10 cellular contexts compared by ENCODE assay signal in genomic region chr4:17807446-17807845, GRCh38. TPM values are rescaled to one million over a fixed set of nuclear protein-coding genes. Genes with fewer than 3 reads are reported as not detected.
DNase-seq lines count a peak whose midpoint lies in the region; ATAC-seq, FAIRE-seq and TF ChIP-seq lines count a peak whose summit lies in the region.
"Had no signal": no experiment of that assay in that cellular context is flagged by ENCODE, and none has a peak within 500 bp of the region (broad histone marks: within the 10 kb centered on the region; RNA-seq: fewer than 3 reads in every experiment).

No MANE protein-coding gene starts in this region.

- H3K4me1 Mint-ChIP-seq in MCF 10A (ENCODE audit: insufficient read depth, unreplicated experiment): peaks cover 38% of the 10 kb centered on the region

- H3K79me1 ChIP-seq in neuronal stem cell (ENCODE audit: low read depth, low read length): peaks cover 4% of the 10 kb centered on the region

- H3K9me3 ChIP-seq in muscle layer of duodenum (ENCODE audit: control insufficient read depth in 1 of 2, low read length in 2 of 2) (no peaks in the 10 kb centered on the region), neuronal stem cell (replicated peaks in 1 of 2; ENCODE audit: control insufficient read depth in 2 of 2, insufficient read depth in 1 of 2, low read depth in 1 of 2, low read length in 2 of 2) (no peaks in the 10 kb centered on the region)

- peak overlapping the region; percentile 89 for H3K4me3 Mint-ChIP-seq in MCF 10A (ENCODE audit: unreplicated experiment)

- no peak overlapping the region for H2BK12ac ChIP-seq in neuronal stem cell (ENCODE audit: low read length)

- H2BK15ac ChIP-seq in neuronal stem cell (ENCODE audit: low read length): no peak overlapping the region

- no peak for FAIRE-seq in GM12891 (lab: Jason Lieb, UNC)

- no peak overlapping the region for H2BK120ac ChIP-seq in neuronal stem cell (ENCODE audit: low read depth, low read length)

- WGBS in neuronal stem cell (ENCODE audit: extremely low coverage in 2 of 2, insufficient read length in 2 of 2, insufficient replicate concordance in 1 of 2), 2 donors: no CpG with 5 or more reads among the region's 6 CpGs

- no peak for ATAC-seq in HG03196 (IDR thresholded peaks at IDR 0.05; ENCODE audit: unreplicated experiment)

- peaks cover 18 to 36% of the 10 kb centered on the region in 2 donors for H3K4me1 ChIP-seq in muscle layer of duodenum (ENCODE audit: control insufficient read depth in 1 of 2, insufficient read depth in 2 of 2, low read length in 2 of 2)
- H3K4me1 ChIP-seq in neuronal stem cell (ENCODE audit: control insufficient read depth in 2 of 2, insufficient read depth in 1 of 2, low read depth in 1 of 2, low read length in 2 of 2): peaks cover 0 to 11% of the 10 kb centered on the region in 2 donors

- no peaks in the 10 kb centered on the region for H3K27me3 Mint-ChIP-seq in MCF 10A (ENCODE audit: insufficient read depth, unreplicated experiment)
- H3K27me3 Mint-ChIP-seq: activated B cell treated with CpG ODN at 0.5 μM for 24 hours had no signal

- no peak overlapping the region for H3K4ac ChIP-seq in neuronal stem cell (ENCODE audit: low read length)

- TF ChIP-seq CTCF in HFF-Myc (IDR thresholded peaks at IDR 0.05; ENCODE audit: low read depth, low read length, missing control alignments): no peak
- TF ChIP-seq CTCF in MCF 10A (IDR thresholded peaks at IDR 0.05; ENCODE audit: unreplicated experiment): no peak

- no peak overlapping the region for H2AFZ ChIP-seq in neuronal stem cell (ENCODE audit: low read length)

- H3K27me3 ChIP-seq in muscle layer of duodenum (ENCODE audit: low read depth, low read length) (no peaks in the 10 kb centered on the region), neuronal stem cell (ENCODE audit: control insufficient read depth in 3 of 3, insufficient read depth in 3 of 3, low read depth in 1 of 3, low read length in 3 of 3) (no peaks in the 10 kb centered on the region)

- POLR2A ChIA-PET in MCF 10A (lab: Yijun Ruan, JAX): interaction anchor here (0.5 to 8.0 kb wide), 11 partner anchors 10 to 296 kb away, joined by 3 to 59 read pairs (median 4); partner anchors contain the start of genes LAP3, MED28 and QDPR

- H3K4me2 ChIP-seq in neuronal stem cell (ENCODE audit: insufficient read depth, low read length, poor library complexity, severe bottlenecking): no peak overlapping the region

- H3K36me3 ChIP-seq in muscle layer of duodenum (ENCODE audit: control insufficient read depth in 1 of 2, insufficient read depth in 2 of 2, low read length in 2 of 2) (peaks cover 16 to 28% of the 10 kb centered on the region in 2 donors), neuronal stem cell (replicated peaks in 1 of 2; ENCODE audit: control insufficient read depth in 2 of 2, insufficient read depth in 2 of 2, low read length in 2 of 2) (peaks cover 13 to 73% of the 10 kb centered on the region in 2 donors)

- intact Hi-C loops in MCF 10A (cut with micrococcal nuclease): loop anchor here (1.0 to 5.0 kb wide), 2 partner anchors 170 to 258 kb away; no protein-coding TSS in a partner anchor

- no peak overlapping the region for H3K23ac ChIP-seq in neuronal stem cell (ENCODE audit: low read depth, low read length, poor library complexity)

- H3K4me3 ChIP-seq in HFF-Myc (replicated peaks; ENCODE audit: low read depth, low read length) (peak overlapping the region; percentile 58), muscle layer of duodenum (ENCODE audit: low read depth in 1 of 2, low read length in 2 of 2) (peak overlapping the region; percentile 35 to 96), neuronal stem cell (ENCODE audit: low read length in 2 of 2) (no peak overlapping the region)

- H3K9me3 Mint-ChIP-seq in MCF 10A (ENCODE audit: unreplicated experiment): no peaks in the 10 kb centered on the region
- H3K9me3 Mint-ChIP-seq: activated B cell treated with CpG ODN at 0.5 μM for 24 hours had no signal

- peak overlapping the region; percentile 98 for H3K27ac Mint-ChIP-seq in MCF 10A (ENCODE audit: low read depth, unreplicated experiment)
- H3K27ac Mint-ChIP-seq: activated B cell treated with CpG ODN at 0.5 μM for 24 hours had no signal

- H3K9ac ChIP-seq in neuronal stem cell (ENCODE audit: low read depth, low read length, poor library complexity): no peak overlapping the region

- BruUV-seq in MCF 10A (replicated peaks; lab: Mats Ljungman, UMichigan): no TSS peak

- H3K14ac ChIP-seq in neuronal stem cell (ENCODE audit: low read length): no peak overlapping the region

- CTCF ChIA-PET in MCF 10A (lab: Yijun Ruan, JAX): interaction anchor here (0.7 to 6.1 kb wide), 9 partner anchors 9 to 810 kb away, joined by 3 to 50 read pairs (median 3); no protein-coding TSS in a partner anchor

- no peak for TF ChIP-seq POLR2A in GM12891 (IDR thresholded peaks at IDR 0.05; ENCODE audit: low read depth, low read length)

- H2AK5ac ChIP-seq in neuronal stem cell (ENCODE audit: low read depth, low read length): no peak overlapping the region

- H2BK5ac ChIP-seq in neuronal stem cell (ENCODE audit: low read length): no peak overlapping the region

- no peak overlapping the region for H4K91ac ChIP-seq in neuronal stem cell (ENCODE audit: low read depth, low read length, poor library complexity)

- H3K27ac ChIP-seq in muscle layer of duodenum (ENCODE audit: low read length) (no peak overlapping the region), neuronal stem cell (replicated peaks; ENCODE audit: low read length) (no peak overlapping the region)

- H4K8ac ChIP-seq in neuronal stem cell (ENCODE audit: low read depth, low read length): no peak overlapping the region

- peaks cover 40% of the 10 kb centered on the region for H3K36me3 Mint-ChIP-seq in MCF 10A (ENCODE audit: insufficient read depth, unreplicated experiment)

- DNase-seq in AG08395 (ENCODE audit: low spot score) (peak; percentile 7), HFF-Myc (ENCODE audit: extremely low read depth, low read depth) (no peak), MCF 10A (ENCODE audit: unreplicated experiment) (peak; percentile 18), HT-29 (ENCODE audit: low spot score) (no peak), GM12891 (ENCODE audit: insufficient read length, low spot score) (no peak), neuronal stem cell (ENCODE audit: low spot score) (no peak)
- DNase-seq: activated B cell treated with CpG ODN at 0.5 μM for 24 hours, NCI-H2081 had no signal

- no peak overlapping the region for H3K18ac ChIP-seq in neuronal stem cell (ENCODE audit: low read length)

TF ChIP-seq in GM12891, 5 proteins besides CTCF, POLR2A, EP300 and RAD21:
- no peak for TF ChIP-seq POLR2AphosphoS5 (IDR thresholded peaks at IDR 0.05; ENCODE audit: low read depth, low read length)
- TF ChIP-seq SPI1 (IDR thresholded peaks at IDR 0.05; ENCODE audit: low read depth, low read length): no peak

RNA-seq across cellular contexts. Expression of gene DCAF16, which starts 3.1 kb away (rescaled TPM):
- total RNA-seq in MCF 10A (2022): 38.0 and 41.4 TPM in 2 replicates
- total RNA-seq in HT-29 (2014; rRNA removed; shearing (Covaris generic)): 24.4 and 30.4 TPM in 2 replicates
- 12.1 TPM for polyA plus RNA-seq in GM12891 (2012; ENCODE audit: low read depth, missing spikeins)
- polyA plus RNA-seq in neuronal stem cell (2013, experiment 1 of 2): 36.8 TPM
- 37.1 TPM for polyA plus RNA-seq in neuronal stem cell (2013, experiment 2 of 2)

RNA-seq across cellular contexts. Expression of gene NCAPG, which starts 3.3 kb away (rescaled TPM):
- 23.2 and 38.6 TPM in 2 replicates for total RNA-seq in MCF 10A (2022)
- total RNA-seq in HT-29 (2014; rRNA removed; shearing (Covaris generic)): 20.7 and 25.2 TPM in 2 replicates
- polyA plus RNA-seq in GM12891 (2012; ENCODE audit: low read depth, missing spikeins): 20.8 TPM
- polyA plus RNA-seq in neuronal stem cell (2013, experiment 1 of 2): 46.3 TPM
- 46.6 TPM for polyA plus RNA-seq in neuronal stem cell (2013, experiment 2 of 2)

RNA-seq across cellular contexts. Expression of gene FAM184B, which starts 26.0 kb away (rescaled TPM):
- total RNA-seq in MCF 10A (2022): not detected in 2 replicates
- not detected in 2 replicates for total RNA-seq in HT-29 (2014; rRNA removed; shearing (Covaris generic))
- 0.03 TPM for polyA plus RNA-seq in GM12891 (2012; ENCODE audit: low read depth, missing spikeins)
- 0.01 TPM for polyA plus RNA-seq in neuronal stem cell (2013, experiment 1 of 2)
- 0.01 TPM for polyA plus RNA-seq in neuronal stem cell (2013, experiment 2 of 2)

Comparison
In these comparisons a context has a peak if more than half of its experiments do, and no peak if none do; other contexts are left out.
1. DNase-seq: peak in AG08395 (single experiment) and MCF 10A (single experiment); none in HFF-Myc (single experiment), HT-29 (single experiment), GM12891 (single experiment) and neuronal stem cell (single experiment).
2. H3K4me3 ChIP-seq: peak in HFF-Myc (single experiment) and muscle layer of duodenum (2 of 2); none in neuronal stem cell (0 of 2).